ENCODE assay signal across 26 cellular contexts in the genomic region with DNA sequence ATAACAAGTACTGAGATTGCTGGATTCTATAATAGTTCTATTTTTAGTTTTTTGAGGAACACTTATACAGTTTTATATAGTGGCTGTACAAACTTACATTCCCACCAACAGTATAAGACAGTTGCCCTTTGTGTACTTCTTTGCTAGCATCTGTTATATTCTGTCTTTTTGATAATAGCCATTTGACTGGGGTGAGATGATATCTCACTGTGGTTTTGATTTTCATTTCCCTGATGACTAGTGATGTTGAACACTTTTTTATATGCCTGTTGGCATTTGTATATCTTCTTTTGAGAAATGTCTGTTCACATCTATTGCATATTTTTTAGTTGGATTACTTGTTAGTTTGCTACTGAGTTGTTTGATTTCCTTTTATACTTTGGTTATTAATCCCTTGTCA.
DNase-seq lines count a peak whose midpoint lies in the region; ATAC-seq, FAIRE-seq and TF ChIP-seq lines count a peak whose summit lies in the region.
"Had no signal": no experiment of that assay in that cellular context is flagged by ENCODE, and none has a peak within 500 bp of the region (broad histone marks: within the 10 kb centered on the region; RNA-seq: fewer than 3 reads in every experiment).

No MANE protein-coding gene starts in this region.

- FAIRE-seq in H54 (lab: Jason Lieb, UNC) = peak; percentile 94
- FAIRE-seq: A204.1, GM12878, GM12892, GM18507 had no signal

- no peaks in the 10 kb centered on the region for H3K27me3 ChIP-seq in SJCRH30
- H3K27me3 ChIP-seq in lower lobe of right lung (ENCODE audit: low read depth) = no peaks in the 10 kb centered on the region
- H3K27me3 ChIP-seq: BE2C, BLaER1 had no signal

- no peak for ATAC-seq in effector memory CD8-positive, alpha-beta T cell (replicated peaks)
- ATAC-seq in lower lobe of right lung = no peak
- ATAC-seq: GM12878 had no signal

- TF ChIP-seq CTCF in nephron (IDR thresholded peaks at IDR 0.05; ENCODE audit: unreplicated experiment in 3 of 3) (no peak), lower lobe of right lung (IDR thresholded peaks at IDR 0.05) (no peak)

- H3K4me3 ChIP-seq in SJCRH30 (no peak overlapping the region), lower lobe of right lung (no peak overlapping the region)
- H3K4me3 ChIP-seq: BLaER1, GM12878 had no signal

- peak overlapping the region; percentile 85 for H3K27ac ChIP-seq in SJCRH30
- no peak overlapping the region for H3K27ac ChIP-seq in lower lobe of right lung
- H3K27ac ChIP-seq: BLaER1 had no signal

- no peak for TF ChIP-seq POLR2A in H54 (IDR thresholded peaks at IDR 0.05; ENCODE audit: low read depth, low read length)

- peaks cover 36% of the 10 kb centered on the region for H3K4me1 ChIP-seq in SJCRH30
- H3K4me1 ChIP-seq in lower lobe of right lung = no peaks in the 10 kb centered on the region
- H3K4me1 ChIP-seq: BE2C had no signal

- H3K4me1 Mint-ChIP-seq in nephron = peaks cover 4% of the 10 kb centered on the region
- no peaks in the 10 kb centered on the region for H3K4me1 Mint-ChIP-seq in effector memory CD8-positive, alpha-beta T cell (ENCODE audit: low read depth in 2 of 2)
- H3K4me1 Mint-ChIP-seq: CD14-positive monocyte; CD4-positive, alpha-beta memory T cell; CD4-positive, CD25-positive, alpha-beta regulatory T cell; CD8-positive, alpha-beta memory T cell had no signal

- H3K4me3 Mint-ChIP-seq in nephron = no peak overlapping the region
- no peak overlapping the region for H3K4me3 Mint-ChIP-seq in effector memory CD8-positive, alpha-beta T cell
- H3K4me3 Mint-ChIP-seq: CD14-positive monocyte; CD4-positive, alpha-beta memory T cell; CD4-positive, CD25-positive, alpha-beta regulatory T cell; CD8-positive, alpha-beta memory T cell had no signal

- peaks cover 4% of the 10 kb centered on the region for H3K9me3 Mint-ChIP-seq in nephron
- peaks cover 0 to 9% of the 10 kb centered on the region in 2 donors for H3K9me3 Mint-ChIP-seq in effector memory CD8-positive, alpha-beta T cell

- H3K9me3 ChIP-seq in SJCRH30 (replicated peaks) (no peaks in the 10 kb centered on the region), lower lobe of right lung (no peaks in the 10 kb centered on the region)
- H3K9me3 ChIP-seq: BE2C, BLaER1 had no signal

- peak overlapping the region in 2 of 3 experiments; percentile 32 to 67 for H3K27ac Mint-ChIP-seq in nephron
- H3K27ac Mint-ChIP-seq in effector memory CD8-positive, alpha-beta T cell = no peak overlapping the region
- H3K27ac Mint-ChIP-seq: CD14-positive monocyte; CD4-positive, alpha-beta memory T cell; CD4-positive, CD25-positive, alpha-beta regulatory T cell; CD8-positive, alpha-beta memory T cell had no signal

- intact Hi-C loops in lower lobe of right lung (cut with DNase I) = no loop called here

- no peaks in the 10 kb centered on the region for H3K36me3 Mint-ChIP-seq in nephron (ENCODE audit: low read depth)
- no peaks in the 10 kb centered on the region for H3K36me3 Mint-ChIP-seq in effector memory CD8-positive, alpha-beta T cell (ENCODE audit: insufficient read depth)
- H3K36me3 Mint-ChIP-seq: CD14-positive monocyte; CD4-positive, alpha-beta memory T cell; CD4-positive, CD25-positive, alpha-beta regulatory T cell; CD8-positive, alpha-beta memory T cell had no signal

- H3K36me3 ChIP-seq in SJCRH30 (no peaks in the 10 kb centered on the region), lower lobe of right lung (no peaks in the 10 kb centered on the region)
- H3K36me3 ChIP-seq: BE2C, BLaER1 had no signal

- H3K27me3 Mint-ChIP-seq in nephron (ENCODE audit: low read depth) = no peaks in the 10 kb centered on the region
- H3K27me3 Mint-ChIP-seq in effector memory CD8-positive, alpha-beta T cell = no peaks in the 10 kb centered on the region
- H3K27me3 Mint-ChIP-seq: CD4-positive, alpha-beta memory T cell; CD4-positive, CD25-positive, alpha-beta regulatory T cell had no signal

- DNase-seq in H54 (ENCODE audit: insufficient read length, low spot score) (no peak), SJCRH30 (peak; percentile 21 to 88), lower lobe of right lung (no peak)
- DNase-seq in effector memory CD8-positive, alpha-beta T cell = no peak
- DNase-seq: 8988T; ACHN; BE2C; C1 segment of cervical spinal cord; CD4-positive, alpha-beta memory T cell; CD4-positive, CD25-positive, alpha-beta regulatory T cell; CD8-positive, alpha-beta memory T cell; COR-L47; DMS 273 treated with DMSO at 0.1 percent for 48 hours; DMS153; DMS53; DMS79; DND-41; EL; GDM1 had no signal

Comparison
In these comparisons a context has a peak if more than half of its experiments do, and no peak if none do; other contexts are left out.
1. DNase-seq: peak in SJCRH30 (2 of 2); none in H54 (single experiment), effector memory CD8-positive, alpha-beta T cell (0 of 3) and lower lobe of right lung (single experiment).
2. H3K27ac Mint-ChIP-seq: peak in nephron (2 of 3); none in effector memory CD8-positive, alpha-beta T cell (0 of 2).